In the genomic region with DNA sequence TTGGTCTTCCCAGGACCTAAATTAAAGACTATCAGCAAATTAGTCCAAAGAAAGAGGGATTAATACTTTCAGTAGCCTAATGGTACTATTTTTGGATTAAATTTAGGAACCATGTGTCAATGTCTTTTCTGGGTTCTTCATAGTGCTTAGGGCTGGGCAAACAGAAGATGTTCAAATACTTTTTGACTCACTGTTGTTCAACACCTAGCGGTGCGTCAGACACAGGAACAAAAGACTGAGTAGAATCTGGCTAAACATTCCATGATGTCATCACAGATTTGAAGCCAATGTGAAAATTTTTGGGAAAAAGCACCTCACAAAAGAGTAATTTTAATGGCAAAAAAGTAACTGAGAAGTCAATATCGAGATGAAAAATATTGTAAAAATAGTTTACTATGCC, we compare ENCODE assay signal across 19 cellular contexts.
DNase-seq lines count a peak whose midpoint lies in the region; ATAC-seq, FAIRE-seq and TF ChIP-seq lines count a peak whose summit lies in the region.
"Had no signal": no experiment of that assay in that cellular context is flagged by ENCODE, and none has a peak within 500 bp of the region (broad histone marks: within the 10 kb centered on the region; RNA-seq: fewer than 3 reads in every experiment).

No MANE protein-coding gene starts in this region.

- H3K18ac ChIP-seq in trophoblast cell (ENCODE audit: low read length) = no peak overlapping the region

- H3F3A ChIP-seq in PC-3 (ENCODE audit: low read length, unreplicated experiment) = no peaks in the 10 kb centered on the region

- TF ChIP-seq POLR2A in HepG2 (IDR thresholded peaks at IDR 0.05; ENCODE audit: insufficient read depth in 1 of 2, low read depth in 2 of 2, low read length in 2 of 2) (no peak), right lobe of liver (IDR thresholded peaks at IDR 0.05) (no peak)

- no peak overlapping the region for H3K4me3 ChIP-seq in HepG2 (replicated peaks in 1 of 3; ENCODE audit: insufficient read depth in 1 of 3, low read depth in 2 of 3, low read length in 3 of 3)
- H3K4me3 ChIP-seq in right lobe of liver = no peak overlapping the region
- H3K4me3 ChIP-seq in PC-3 (ENCODE audit: low read length) = no peak overlapping the region
- H3K4me3 ChIP-seq in epithelial cell of esophagus (ENCODE audit: low read length) = no peak overlapping the region
- H3K4me3 ChIP-seq in trophoblast cell (ENCODE audit: low read depth, low read length) = no peak overlapping the region
- H3K4me3 ChIP-seq: GM23248 had no signal

- H3K4me2 ChIP-seq in HepG2 (ENCODE audit: low read depth, low read length) (no peak overlapping the region), PC-3 (ENCODE audit: low read length) (no peak overlapping the region), trophoblast cell (ENCODE audit: low read length) (no peak overlapping the region)

- CTCF ChIA-PET in HepG2 (lab: Yijun Ruan, JAX; ENCODE audit: low intra/inter-chr PET ratio, low total read pairs) (no interaction called here), PC-3 (lab: Charles Lee) (no interaction called here)

- H4K20me1 ChIP-seq in HepG2 (ENCODE audit: insufficient read depth, low read length) = no peaks in the 10 kb centered on the region
- no peaks in the 10 kb centered on the region for H4K20me1 ChIP-seq in PC-3 (ENCODE audit: low read length)

- no peak overlapping the region for H3K23ac ChIP-seq in trophoblast cell (ENCODE audit: low read length)

- no peak overlapping the region for H2AK5ac ChIP-seq in trophoblast cell (ENCODE audit: low read length)

- no peak overlapping the region for H3K4ac ChIP-seq in trophoblast cell (ENCODE audit: low read depth, low read length)

- no TSS peak for BruUV-seq in HepG2 (replicated peaks; lab: Mats Ljungman, UMichigan)
- BruUV-seq in PC-3 (replicated peaks; lab: Mats Ljungman, UMichigan) = no TSS peak

- H2AFZ ChIP-seq in HepG2 (ENCODE audit: low read length) = no peak overlapping the region
- H2AFZ ChIP-seq in PC-3 (ENCODE audit: low read length) = no peak overlapping the region
- H2AFZ ChIP-seq in trophoblast cell (ENCODE audit: insufficient read depth, low read length, poor library complexity) = no peak overlapping the region
- H2AFZ ChIP-seq: GM23248 had no signal

- H3K4me1 ChIP-seq in HepG2 (ENCODE audit: insufficient read depth, low read length) = no peaks in the 10 kb centered on the region
- no peaks in the 10 kb centered on the region for H3K4me1 ChIP-seq in right lobe of liver
- H3K4me1 ChIP-seq in PC-3 (ENCODE audit: insufficient read depth, low read length) = peaks cover 18% of the 10 kb centered on the region
- H3K4me1 ChIP-seq in trophoblast cell (ENCODE audit: control insufficient read depth in 1 of 2, insufficient read depth in 2 of 2, low read length in 2 of 2) = peaks cover 0 to 2% of the 10 kb centered on the region in 2 experiments

- peaks cover 4% of the 10 kb centered on the region for H3K79me1 ChIP-seq in trophoblast cell (ENCODE audit: low read length)

- no peak overlapping the region for H3K9ac ChIP-seq in HepG2 (ENCODE audit: insufficient read depth, low read depth, low read length)
- no peak overlapping the region for H3K9ac ChIP-seq in PC-3 (ENCODE audit: low read length)
- H3K9ac ChIP-seq in trophoblast cell (ENCODE audit: low read length) = no peak overlapping the region
- H3K9ac ChIP-seq: GM23248 had no signal

- no peak overlapping the region for H4K91ac ChIP-seq in trophoblast cell (ENCODE audit: low read depth, low read length)

- H3K27me3 ChIP-seq in HepG2 (ENCODE audit: control insufficient read depth in 1 of 2, insufficient read depth in 2 of 2, low read length in 2 of 2) (no peaks in the 10 kb centered on the region), right lobe of liver (no peaks in the 10 kb centered on the region), PC-3 (ENCODE audit: low read length) (no peaks in the 10 kb centered on the region), trophoblast cell (ENCODE audit: insufficient read depth, low read length) (no peaks in the 10 kb centered on the region)

- in situ Hi-C loops in HepG2 (cut with HindIII; ENCODE audit: extremely low pct_ligation_motif_present, low pct_unique_long_range_greater_than_20kb) = no loop called here

- ATAC-seq in HepG2 (no peak), right lobe of liver (no peak), PC-3 (no peak), HG03460 (IDR thresholded peaks at IDR 0.05; ENCODE audit: unreplicated experiment) (no peak)

- no peak for TF ChIP-seq CTCF in HepG2 (CRISPR knock-in tag; IDR thresholded peaks at IDR 0.05)
- no peak for TF ChIP-seq CTCF in right lobe of liver (IDR thresholded peaks at IDR 0.05)
- TF ChIP-seq CTCF in PC-3 (conservative IDR thresholded peaks at IDR 0.05; ENCODE audit: low read depth, low read length) = no peak
- no peak for TF ChIP-seq CTCF in epithelial cell of esophagus (IDR thresholded peaks at IDR 0.05; ENCODE audit: insufficient read depth, low read depth, low read length, missing control alignments)

- H2BK120ac ChIP-seq in trophoblast cell (ENCODE audit: insufficient read depth, low read length, poor library complexity) = no peak overlapping the region

- H3K9me2 ChIP-seq in PC-3 (replicated peaks; ENCODE audit: low read length) = no peaks in the 10 kb centered on the region

- no peak for TF ChIP-seq EP300 in HepG2 (IDR thresholded peaks at IDR 0.05; ENCODE audit: low read depth in 2 of 2, low read length in 2 of 2)
- no peak for TF ChIP-seq EP300 in HepG2 (CRISPR knock-in tag; IDR thresholded peaks at IDR 0.05; ENCODE audit: borderline replicate concordance)

- TF ChIP-seq RAD21 in HepG2 (CRISPR knock-in tag; IDR thresholded peaks at IDR 0.05) = no peak

- H3K79me2 ChIP-seq in HepG2 (ENCODE audit: insufficient read depth, low read length) (no peaks in the 10 kb centered on the region), PC-3 (ENCODE audit: low read length) (no peaks in the 10 kb centered on the region), trophoblast cell (ENCODE audit: control insufficient read depth, insufficient read depth, low read length, poor library complexity) (no peaks in the 10 kb centered on the region)

- H2BK12ac ChIP-seq in trophoblast cell (ENCODE audit: low read length) = no peak overlapping the region

- no peak overlapping the region for H4K12ac ChIP-seq in trophoblast cell (ENCODE audit: low read depth, low read length)

- no peak for FAIRE-seq in HepG2 (lab: Jason Lieb, UNC)
- FAIRE-seq: GM12892, H1 had no signal

- DNase-seq in HepG2 (ENCODE audit: low spot score) (no peak), right lobe of liver (no peak), PC-3 (peak; percentile 28), epithelial cell of esophagus (ENCODE audit: low read depth) (peak; percentile 62), trophoblast cell (peak; percentile 21 to 51), NCI-H1694 treated with DMSO at 0.1 percent for 48 hours (lab: John Stamatoyannopoulos, UW) (no peak), NCI-H1048 (lab: John Stamatoyannopoulos, UW) (no peak)
- DNase-seq: C1 segment of cervical spinal cord; Calu3; CD4-positive, alpha-beta memory T cell; COR-L47; DMS153; DMS79 treated with DMSO at 0.1 percent for 48 hours; GM23248; H7; HCEC 1CT had no signal

- H3K36me3 ChIP-seq in HepG2 (replicated peaks in 1 of 2; ENCODE audit: control insufficient read depth in 1 of 2, insufficient read depth in 2 of 2, low read length in 2 of 2) (no peaks in the 10 kb centered on the region), right lobe of liver (no peaks in the 10 kb centered on the region), PC-3 (ENCODE audit: low read depth, low read length) (no peaks in the 10 kb centered on the region), trophoblast cell (ENCODE audit: control insufficient read depth in 1 of 2, insufficient read depth in 2 of 2, low read length in 2 of 2) (no peaks in the 10 kb centered on the region)

- H4K8ac ChIP-seq in trophoblast cell (ENCODE audit: low read depth, low read length) = no peak overlapping the region

- H3K14ac ChIP-seq in trophoblast cell (ENCODE audit: low read length) = no peak overlapping the region

- H2BK5ac ChIP-seq in trophoblast cell (ENCODE audit: low read depth, low read length, poor library complexity) = no peak overlapping the region

- H3K27ac ChIP-seq in HepG2 (ENCODE audit: extremely low read length, insufficient read depth, low read length) (no peak overlapping the region), right lobe of liver (no peak overlapping the region), PC-3 (ENCODE audit: low read length) (no peak overlapping the region), trophoblast cell (ENCODE audit: low read depth, low read length) (no peak overlapping the region)
- H3K27ac ChIP-seq: GM23248 had no signal

- H3K9me3 ChIP-seq in HepG2 (ENCODE audit: low read length) = no peaks in the 10 kb centered on the region
- H3K9me3 ChIP-seq in right lobe of liver = no peaks in the 10 kb centered on the region
- no peaks in the 10 kb centered on the region for H3K9me3 ChIP-seq in PC-3 (ENCODE audit: low read length)
- H3K9me3 ChIP-seq in trophoblast cell (ENCODE audit: insufficient read depth, low read depth, low read length) = no peaks in the 10 kb centered on the region

- POLR2A ChIA-PET in HepG2 (lab: Yijun Ruan, JAX) (no interaction called here), PC-3 (lab: Charles Lee; ENCODE audit: unreplicated experiment) (no interaction called here)

- intact Hi-C loops in HepG2 (cut with micrococcal nuclease; ENCODE audit: unreplicated experiment) = no loop called here
- intact Hi-C loops in right lobe of liver (cut with DNase I) = no loop called here
- intact Hi-C loops in PC-3 (cut with micrococcal nuclease) = loop anchor here (5.0 kb wide), 2 partner anchors 164 to 261 kb away; no protein-coding TSS in a partner anchor

- 30% methylated on average over 3 of the region's 3 CpGs for WGBS in HepG2 (ENCODE audit: low lambda C conversion rate)
- 56% methylated on average over 3 of the region's 3 CpGs for WGBS in right lobe of liver (ENCODE audit: insufficient coverage, low coverage, low lambda C conversion rate, missing lambda C conversion rate)
- no CpG with 5 or more reads among the region's 3 CpGs for WGBS in trophoblast cell (ENCODE audit: extremely low coverage, insufficient coverage, insufficient read length)

TF ChIP-seq in HepG2, 621 proteins besides CTCF, POLR2A, EP300 and RAD21:
- no peak for TF ChIP-seq MXI1 (IDR thresholded peaks at IDR 0.05; ENCODE audit: borderline replicate concordance, low read depth, low read length)
- peak; percentile 42; the same call in 1 of the 2 replicates for TF ChIP-seq ATF7 (IDR thresholded peaks at IDR 0.05)
- no peak for TF ChIP-seq ATF7 (CRISPR knock-in tag; IDR thresholded peaks at IDR 0.05)
TF ChIP-seq in HepG2: peak in this region for 1.

Comparison
In these comparisons a context has a peak if more than half of its experiments do, and no peak if none do; other contexts are left out.
1. DNase-seq: peak in PC-3 (single experiment), epithelial cell of esophagus (single experiment) and trophoblast cell (2 of 2); none in HepG2 (single experiment), right lobe of liver (0 of 3), NCI-H1694 treated with DMSO at 0.1 percent for 48 hours (single experiment) and NCI-H1048 (single experiment).